30 cellular contexts compared by ENCODE assay signal in genomic region chr13:22789027-22789593, GRCh38.
DNase-seq lines count a peak whose midpoint lies in the region; ATAC-seq and TF ChIP-seq lines count a peak whose summit lies in the region.
"Had no signal": no experiment of that assay in that cellular context is flagged by ENCODE, and none has a peak within 500 bp of the region (broad histone marks: within the 10 kb centered on the region; RNA-seq: fewer than 3 reads in every experiment).

No MANE protein-coding gene starts in this region.

- H3K9me3 ChIP-seq in upper lobe of right lung, result no peaks in the 10 kb centered on the region
- H3K9me3 ChIP-seq: colonic mucosa had no signal

- TF ChIP-seq CTCF in epithelial cell of esophagus (IDR thresholded peaks at IDR 0.05; ENCODE audit: insufficient read depth, low read depth, low read length, missing control alignments), result no peak
- no peak for TF ChIP-seq CTCF in nephron (IDR thresholded peaks at IDR 0.05; ENCODE audit: unreplicated experiment in 3 of 3)
- no peak for TF ChIP-seq CTCF in upper lobe of right lung (IDR thresholded peaks at IDR 0.05)
- no peak for TF ChIP-seq CTCF in GM13976 (IDR thresholded peaks at IDR 0.05; ENCODE audit: borderline replicate concordance, control extremely low read depth, extremely low read depth, insufficient read depth, missing control alignments)

- intact Hi-C loops in upper lobe of right lung (cut with DNase I), result no loop called here

- in situ Hi-C loops in GM13976 (cut with MboI; ENCODE audit: low sequenced_read_pairs, unreplicated experiment), result loop anchor here (25.0 kb wide), 1 partner anchor 1152 kb away; no protein-coding TSS in a partner anchor

- DNase-seq in NCI-H82 (lab: John Stamatoyannopoulos, UW) (peak; percentile 22), NCI-H82 treated with DMSO at 0.1 percent for 48 hours (lab: John Stamatoyannopoulos, UW; ENCODE audit: unreplicated experiment) (no peak), epithelial cell of esophagus (ENCODE audit: low read depth) (peak; percentile 50), upper lobe of right lung (no peak), COR-L47 (lab: John Stamatoyannopoulos, UW) (no peak), GM13976 (ENCODE audit: low spot score) (no peak)
- DNase-seq: 8988T; activated CD4-positive, alpha-beta T cell treated with anti-CD3 and anti-CD28 coated beads for 36 hours; activated CD8-positive, alpha-beta T cell treated with anti-CD3 and anti-CD28 coated beads, Interleukin-2, amount 10 ng/mL, durations not matched to agents 7 days and 5 days; amniotic stem cell; C1 segment of cervical spinal cord; colonic mucosa; DMS79; effector CD8-positive, alpha-beta T cell; GM23248; MM.1S; NCI-H1105 treated with DMSO at 0.1 percent for 48 hours; NCI-H187 treated with DMSO at 0.1 percent for 48 hours; NCI-H524; occipital lobe; PC-3; stimulated activated CD4-positive, alpha-beta T cell treated with anti-CD3 and anti-CD28 coated beads, Interleukin-4, amount 100 ng/mL, for 24 hours had no signal

- H3K4me1 ChIP-seq in upper lobe of right lung, result no peaks in the 10 kb centered on the region
- H3K4me1 ChIP-seq: colonic mucosa had no signal

- H3K4me3 ChIP-seq in epithelial cell of esophagus (ENCODE audit: low read length) (no peak overlapping the region), upper lobe of right lung (no peak overlapping the region)
- H3K4me3 ChIP-seq: colonic mucosa, GM23248 had no signal

- H3K9me3 Mint-ChIP-seq in nephron, result no peaks in the 10 kb centered on the region
- H3K9me3 Mint-ChIP-seq: activated naive CD4-positive, alpha-beta T cell treated with anti-CD3 and anti-CD28 coated beads, Interleukin-2, amount 50 U/mL, for 24 hours; activated T-helper 2 cell treated with anti-CD3 and anti-CD28 coated beads, Interferon-gamma antibody, Interleukin-2, Interleukin-4, amounts not matched to agents 10 μg/mL and 5 μg/mL and 100 μg/mL, durations not matched to agents 14 hours and 24 hours and 36 hours had no signal

- H3K4me1 Mint-ChIP-seq in nephron, result peaks cover 26% of the 10 kb centered on the region
- H3K4me1 Mint-ChIP-seq: activated CD4-positive, alpha-beta T cell treated with anti-CD3 and anti-CD28 coated beads for 36 hours; activated naive CD4-positive, alpha-beta T cell treated with anti-CD3 and anti-CD28 coated beads, Interleukin-2, amount 50 U/mL, for 24 hours had no signal

- no peaks in the 10 kb centered on the region for H3K27me3 Mint-ChIP-seq in nephron (ENCODE audit: low read depth)
- H3K27me3 Mint-ChIP-seq: activated naive CD4-positive, alpha-beta T cell treated with anti-CD3 and anti-CD28 coated beads, Interleukin-2, amount 50 U/mL, for 24 hours had no signal

- no peaks in the 10 kb centered on the region for H3K36me3 Mint-ChIP-seq in nephron (ENCODE audit: low read depth)
- H3K36me3 Mint-ChIP-seq: activated naive CD4-positive, alpha-beta T cell treated with anti-CD3 and anti-CD28 coated beads, Interleukin-2, amount 50 U/mL, for 24 hours had no signal

- no peaks in the 10 kb centered on the region for H3K27me3 ChIP-seq in upper lobe of right lung
- H3K27me3 ChIP-seq: colonic mucosa had no signal

- ATAC-seq in upper lobe of right lung (peak; percentile 54), GM21360 (IDR thresholded peaks at IDR 0.05; ENCODE audit: unreplicated experiment) (no peak)
- ATAC-seq: activated CD4-positive, alpha-beta T cell treated with anti-CD3 and anti-CD28 coated beads for 36 hours; activated CD8-positive, alpha-beta T cell treated with anti-CD3 and anti-CD28 coated beads, Interleukin-2, amount 10 ng/mL, durations not matched to agents 7 days and 5 days; left lobe of liver; PC-3; Right ventricle myocardium inferior had no signal

- no peaks in the 10 kb centered on the region for H3K36me3 ChIP-seq in upper lobe of right lung
- H3K36me3 ChIP-seq: colonic mucosa had no signal

- H3K27ac Mint-ChIP-seq in nephron, result peak overlapping the region; percentile 10 to 59 (median 10)
- H3K27ac Mint-ChIP-seq: activated CD4-positive, alpha-beta T cell treated with anti-CD3 and anti-CD28 coated beads for 36 hours; activated CD8-positive, alpha-beta T cell treated with anti-CD3 and anti-CD28 coated beads, Interleukin-2, amount 10 ng/mL, durations not matched to agents 7 days and 5 days; activated naive CD4-positive, alpha-beta T cell treated with anti-CD3 and anti-CD28 coated beads, Interleukin-2, amount 50 U/mL, for 24 hours; activated T-helper 2 cell treated with anti-CD3 and anti-CD28 coated beads, Interferon-gamma antibody, Interleukin-2, Interleukin-4, amounts not matched to agents 10 μg/mL and 5 μg/mL and 100 μg/mL, durations not matched to agents 14 hours and 24 hours and 36 hours had no signal

- peak overlapping the region in 1 of 3 experiments; percentile 22 for H3K4me3 Mint-ChIP-seq in nephron
- H3K4me3 Mint-ChIP-seq: activated CD4-positive, alpha-beta T cell treated with anti-CD3 and anti-CD28 coated beads for 36 hours; activated CD8-positive, alpha-beta T cell treated with anti-CD3 and anti-CD28 coated beads, Interleukin-2, amount 10 ng/mL, durations not matched to agents 7 days and 5 days; activated naive CD4-positive, alpha-beta T cell treated with anti-CD3 and anti-CD28 coated beads, Interleukin-2, amount 50 U/mL, for 24 hours had no signal

- no peak overlapping the region for H3K27ac ChIP-seq in upper lobe of right lung
- H3K27ac ChIP-seq: colonic mucosa, epithelial cell of prostate, GM23248, KMS-11 had no signal

Comparison
In these comparisons a context has a peak if more than half of its experiments do, and no peak if none do; other contexts are left out.
1. DNase-seq: peak in NCI-H82 (single experiment) and epithelial cell of esophagus (single experiment); none in NCI-H82 treated with DMSO at 0.1 percent for 48 hours (single experiment), upper lobe of right lung (single experiment), COR-L47 (single experiment) and GM13976 (single experiment).